1 cellular context compared by ENCODE assay signal in the genomic region with DNA sequence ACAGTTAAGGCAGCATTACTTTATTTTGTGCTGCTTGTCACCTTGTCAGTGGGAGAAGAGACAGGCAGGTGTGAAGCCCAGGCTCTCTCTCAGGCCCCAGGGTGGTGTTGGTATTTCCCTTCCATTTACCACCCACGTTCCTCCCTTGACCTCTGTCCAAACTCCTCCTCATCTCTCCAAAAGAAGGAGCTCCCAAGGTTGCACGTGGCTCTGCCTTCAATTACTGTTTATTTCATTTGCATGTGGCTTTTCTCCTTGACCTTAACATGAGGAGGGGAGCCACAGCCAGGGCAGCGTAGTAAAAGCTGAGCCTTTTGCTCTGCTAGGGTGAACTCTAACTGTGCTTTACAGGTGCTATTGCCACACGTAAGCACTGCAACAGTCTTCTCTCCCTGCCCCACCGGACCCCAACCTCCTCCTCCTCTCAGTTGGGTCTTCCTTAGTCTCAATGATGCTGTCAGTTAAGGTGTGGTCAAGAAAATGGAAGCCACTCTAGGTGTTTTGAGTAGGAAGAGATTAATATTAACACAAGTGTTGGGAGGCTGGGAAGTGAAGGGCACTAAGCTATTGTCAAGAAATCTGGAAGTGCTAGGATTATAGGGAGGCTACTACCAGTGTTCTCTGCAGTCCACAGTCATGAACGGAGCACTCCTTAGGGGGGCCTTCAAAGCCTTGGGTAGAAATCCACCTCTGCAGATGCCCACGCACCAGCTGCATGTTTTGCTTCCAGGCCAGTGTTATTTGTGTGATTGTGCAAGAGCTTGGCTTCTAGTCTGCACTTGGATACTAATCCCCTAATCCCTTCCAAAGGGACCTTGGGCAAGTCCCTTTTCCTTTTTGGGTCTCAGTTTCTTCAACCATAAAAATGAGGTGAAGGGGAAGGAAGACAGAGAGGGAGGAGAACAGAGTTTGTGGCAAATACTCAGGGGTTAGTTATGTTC.
TF ChIP-seq lines count a peak whose summit lies in the region.

No MANE protein-coding gene starts in this region.

TF ChIP-seq in HepG2, 621 proteins besides CTCF, POLR2A, EP300 and RAD21 (continues in another document):
- no peak for TF ChIP-seq CCDC6 (CRISPR knock-in tag; IDR thresholded peaks at IDR 0.05)
- TF ChIP-seq, protein P1, sequence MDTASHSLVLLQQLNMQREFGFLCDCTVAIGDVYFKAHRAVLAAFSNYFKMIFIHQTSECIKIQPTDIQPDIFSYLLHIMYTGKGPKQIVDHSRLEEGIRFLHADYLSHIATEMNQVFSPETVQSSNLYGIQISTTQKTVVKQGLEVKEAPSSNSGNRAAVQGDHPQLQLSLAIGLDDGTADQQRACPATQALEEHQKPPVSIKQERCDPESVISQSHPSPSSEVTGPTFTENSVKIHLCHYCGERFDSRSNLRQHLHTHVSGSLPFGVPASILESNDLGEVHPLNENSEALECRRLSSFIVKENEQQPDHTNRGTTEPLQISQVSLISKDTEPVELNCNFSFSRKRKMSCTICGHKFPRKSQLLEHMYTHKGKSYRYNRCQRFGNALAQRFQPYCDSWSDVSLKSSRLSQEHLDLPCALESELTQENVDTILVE (CRISPR knock-in tag; IDR thresholded peaks at IDR 0.05) = 0 out of 2 replicates have a peak, but pooled peaks have one; percentile 6
- no peak for TF ChIP-seq ZNF550 (CRISPR knock-in tag; IDR thresholded peaks at IDR 0.05; ENCODE audit: borderline replicate concordance)
- TF ChIP-seq ZMYM3 (CRISPR knock-in tag; IDR thresholded peaks at IDR 0.05) = no peak; the same call in 1 of the 2 replicates
- TF ChIP-seq CREM (IDR thresholded peaks at IDR 0.05) = no peak; the same call in 1 of the 2 replicates
- TF ChIP-seq CREM (CRISPR knock-in tag; IDR thresholded peaks at IDR 0.05) = no peak
- no peak for TF ChIP-seq ZSCAN12 (CRISPR knock-in tag; IDR thresholded peaks at IDR 0.05)
- no peak for TF ChIP-seq ATF7-NPFF (CRISPR knock-in tag; IDR thresholded peaks at IDR 0.05; ENCODE audit: low read depth)
- TF ChIP-seq, protein P2, sequence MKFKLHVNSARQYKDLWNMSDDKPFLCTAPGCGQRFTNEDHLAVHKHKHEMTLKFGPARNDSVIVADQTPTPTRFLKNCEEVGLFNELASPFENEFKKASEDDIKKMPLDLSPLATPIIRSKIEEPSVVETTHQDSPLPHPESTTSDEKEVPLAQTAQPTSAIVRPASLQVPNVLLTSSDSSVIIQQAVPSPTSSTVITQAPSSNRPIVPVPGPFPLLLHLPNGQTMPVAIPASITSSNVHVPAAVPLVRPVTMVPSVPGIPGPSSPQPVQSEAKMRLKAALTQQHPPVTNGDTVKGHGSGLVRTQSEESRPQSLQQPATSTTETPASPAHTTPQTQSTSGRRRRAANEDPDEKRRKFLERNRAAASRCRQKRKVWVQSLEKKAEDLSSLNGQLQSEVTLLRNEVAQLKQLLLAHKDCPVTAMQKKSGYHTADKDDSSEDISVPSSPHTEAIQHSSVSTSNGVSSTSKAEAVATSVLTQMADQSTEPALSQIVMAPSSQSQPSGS (CRISPR knock-in tag; IDR thresholded peaks at IDR 0.05) = 0 out of 2 replicates have a peak, but pooled peaks have one; percentile 31
- TF ChIP-seq TAF1 (CRISPR knock-in tag; IDR thresholded peaks at IDR 0.05) = no peak
- TF ChIP-seq, protein P3, sequence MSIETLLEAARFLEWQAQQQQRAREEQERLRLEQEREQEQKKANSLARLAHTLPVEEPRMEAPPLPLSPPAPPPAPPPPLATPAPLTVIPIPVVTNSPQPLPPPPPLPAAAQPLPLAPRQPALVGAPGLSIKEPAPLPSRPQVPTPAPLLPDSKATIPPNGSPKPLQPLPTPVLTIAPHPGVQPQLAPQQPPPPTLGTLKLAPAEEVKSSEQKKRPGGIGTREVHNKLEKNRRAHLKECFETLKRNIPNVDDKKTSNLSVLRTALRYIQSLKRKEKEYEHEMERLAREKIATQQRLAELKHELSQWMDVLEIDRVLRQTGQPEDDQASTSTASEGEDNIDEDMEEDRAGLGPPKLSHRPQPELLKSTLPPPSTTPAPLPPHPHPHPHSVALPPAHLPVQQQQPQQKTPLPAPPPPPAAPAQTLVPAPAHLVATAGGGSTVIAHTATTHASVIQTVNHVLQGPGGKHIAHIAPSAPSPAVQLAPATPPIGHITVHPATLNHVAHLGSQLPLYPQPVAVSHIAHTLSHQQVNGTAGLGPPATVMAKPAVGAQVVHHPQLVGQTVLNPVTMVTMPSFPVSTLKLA (IDR thresholded peaks at IDR 0.05) = peak; percentile 36; the same call in 1 of the 2 replicates
- TF ChIP-seq, protein P4, sequence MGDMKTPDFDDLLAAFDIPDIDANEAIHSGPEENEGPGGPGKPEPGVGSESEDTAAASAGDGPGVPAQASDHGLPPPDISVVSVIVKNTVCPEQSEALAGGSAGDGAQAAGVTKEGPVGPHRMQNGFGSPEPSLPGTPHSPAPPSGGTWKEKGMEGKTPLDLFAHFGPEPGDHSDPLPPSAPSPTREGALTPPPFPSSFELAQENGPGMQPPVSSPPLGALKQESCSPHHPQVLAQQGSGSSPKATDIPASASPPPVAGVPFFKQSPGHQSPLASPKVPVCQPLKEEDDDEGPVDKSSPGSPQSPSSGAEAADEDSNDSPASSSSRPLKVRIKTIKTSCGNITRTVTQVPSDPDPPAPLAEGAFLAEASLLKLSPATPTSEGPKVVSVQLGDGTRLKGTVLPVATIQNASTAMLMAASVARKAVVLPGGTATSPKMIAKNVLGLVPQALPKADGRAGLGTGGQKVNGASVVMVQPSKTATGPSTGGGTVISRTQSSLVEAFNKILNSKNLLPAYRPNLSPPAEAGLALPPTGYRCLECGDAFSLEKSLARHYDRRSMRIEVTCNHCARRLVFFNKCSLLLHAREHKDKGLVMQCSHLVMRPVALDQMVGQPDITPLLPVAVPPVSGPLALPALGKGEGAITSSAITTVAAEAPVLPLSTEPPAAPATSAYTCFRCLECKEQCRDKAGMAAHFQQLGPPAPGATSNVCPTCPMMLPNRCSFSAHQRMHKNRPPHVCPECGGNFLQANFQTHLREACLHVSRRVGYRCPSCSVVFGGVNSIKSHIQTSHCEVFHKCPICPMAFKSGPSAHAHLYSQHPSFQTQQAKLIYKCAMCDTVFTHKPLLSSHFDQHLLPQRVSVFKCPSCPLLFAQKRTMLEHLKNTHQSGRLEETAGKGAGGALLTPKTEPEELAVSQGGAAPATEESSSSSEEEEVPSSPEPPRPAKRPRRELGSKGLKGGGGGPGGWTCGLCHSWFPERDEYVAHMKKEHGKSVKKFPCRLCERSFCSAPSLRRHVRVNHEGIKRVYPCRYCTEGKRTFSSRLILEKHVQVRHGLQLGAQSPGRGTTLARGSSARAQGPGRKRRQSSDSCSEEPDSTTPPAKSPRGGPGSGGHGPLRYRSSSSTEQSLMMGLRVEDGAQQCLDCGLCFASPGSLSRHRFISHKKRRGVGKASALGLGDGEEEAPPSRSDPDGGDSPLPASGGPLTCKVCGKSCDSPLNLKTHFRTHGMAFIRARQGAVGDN (CRISPR knock-in tag; IDR thresholded peaks at IDR 0.05) = no peak; the same call in 1 of the 2 replicates
- TF ChIP-seq NFKBIZ (CRISPR knock-in tag; IDR thresholded peaks at IDR 0.05) = 0 out of 2 replicates have a peak, but pooled peaks have one; percentile 53
- TF ChIP-seq, protein P5, sequence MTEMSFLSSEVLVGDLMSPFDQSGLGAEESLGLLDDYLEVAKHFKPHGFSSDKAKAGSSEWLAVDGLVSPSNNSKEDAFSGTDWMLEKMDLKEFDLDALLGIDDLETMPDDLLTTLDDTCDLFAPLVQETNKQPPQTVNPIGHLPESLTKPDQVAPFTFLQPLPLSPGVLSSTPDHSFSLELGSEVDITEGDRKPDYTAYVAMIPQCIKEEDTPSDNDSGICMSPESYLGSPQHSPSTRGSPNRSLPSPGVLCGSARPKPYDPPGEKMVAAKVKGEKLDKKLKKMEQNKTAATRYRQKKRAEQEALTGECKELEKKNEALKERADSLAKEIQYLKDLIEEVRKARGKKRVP (CRISPR knock-in tag; IDR thresholded peaks at IDR 0.05) = 0 out of 4 replicates have a peak, but pooled peaks of 1 of the 2 experiments have one; percentile 17
- TF ChIP-seq, protein P6, sequence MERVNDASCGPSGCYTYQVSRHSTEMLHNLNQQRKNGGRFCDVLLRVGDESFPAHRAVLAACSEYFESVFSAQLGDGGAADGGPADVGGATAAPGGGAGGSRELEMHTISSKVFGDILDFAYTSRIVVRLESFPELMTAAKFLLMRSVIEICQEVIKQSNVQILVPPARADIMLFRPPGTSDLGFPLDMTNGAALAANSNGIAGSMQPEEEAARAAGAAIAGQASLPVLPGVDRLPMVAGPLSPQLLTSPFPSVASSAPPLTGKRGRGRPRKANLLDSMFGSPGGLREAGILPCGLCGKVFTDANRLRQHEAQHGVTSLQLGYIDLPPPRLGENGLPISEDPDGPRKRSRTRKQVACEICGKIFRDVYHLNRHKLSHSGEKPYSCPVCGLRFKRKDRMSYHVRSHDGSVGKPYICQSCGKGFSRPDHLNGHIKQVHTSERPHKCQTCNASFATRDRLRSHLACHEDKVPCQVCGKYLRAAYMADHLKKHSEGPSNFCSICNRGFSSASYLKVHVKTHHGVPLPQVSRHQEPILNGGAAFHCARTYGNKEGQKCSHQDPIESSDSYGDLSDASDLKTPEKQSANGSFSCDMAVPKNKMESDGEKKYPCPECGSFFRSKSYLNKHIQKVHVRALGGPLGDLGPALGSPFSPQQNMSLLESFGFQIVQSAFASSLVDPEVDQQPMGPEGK (CRISPR knock-in tag; IDR thresholded peaks at IDR 0.05) = peak; percentile 32; the same call in 1 of the 2 replicates
- no peak for TF ChIP-seq ASH2L (IDR thresholded peaks at IDR 0.05; ENCODE audit: insufficient read length, low read depth, low read length)
- no peak for TF ChIP-seq ZNF460 (CRISPR knock-in tag; IDR thresholded peaks at IDR 0.05; ENCODE audit: borderline replicate concordance)
- TF ChIP-seq, protein P7, sequence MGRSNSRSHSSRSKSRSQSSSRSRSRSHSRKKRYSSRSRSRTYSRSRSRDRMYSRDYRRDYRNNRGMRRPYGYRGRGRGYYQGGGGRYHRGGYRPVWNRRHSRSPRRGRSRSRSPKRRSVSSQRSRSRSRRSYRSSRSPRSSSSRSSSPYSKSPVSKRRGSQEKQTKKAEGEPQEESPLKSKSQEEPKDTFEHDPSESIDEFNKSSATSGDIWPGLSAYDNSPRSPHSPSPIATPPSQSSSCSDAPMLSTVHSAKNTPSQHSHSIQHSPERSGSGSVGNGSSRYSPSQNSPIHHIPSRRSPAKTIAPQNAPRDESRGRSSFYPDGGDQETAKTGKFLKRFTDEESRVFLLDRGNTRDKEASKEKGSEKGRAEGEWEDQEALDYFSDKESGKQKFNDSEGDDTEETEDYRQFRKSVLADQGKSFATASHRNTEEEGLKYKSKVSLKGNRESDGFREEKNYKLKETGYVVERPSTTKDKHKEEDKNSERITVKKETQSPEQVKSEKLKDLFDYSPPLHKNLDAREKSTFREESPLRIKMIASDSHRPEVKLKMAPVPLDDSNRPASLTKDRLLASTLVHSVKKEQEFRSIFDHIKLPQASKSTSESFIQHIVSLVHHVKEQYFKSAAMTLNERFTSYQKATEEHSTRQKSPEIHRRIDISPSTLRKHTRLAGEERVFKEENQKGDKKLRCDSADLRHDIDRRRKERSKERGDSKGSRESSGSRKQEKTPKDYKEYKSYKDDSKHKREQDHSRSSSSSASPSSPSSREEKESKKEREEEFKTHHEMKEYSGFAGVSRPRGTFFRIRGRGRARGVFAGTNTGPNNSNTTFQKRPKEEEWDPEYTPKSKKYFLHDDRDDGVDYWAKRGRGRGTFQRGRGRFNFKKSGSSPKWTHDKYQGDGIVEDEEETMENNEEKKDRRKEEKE (IDR thresholded peaks at IDR 0.05) = no peak
- TF ChIP-seq SOX13 (IDR thresholded peaks at IDR 0.05) = no peak
- peak in 1 of 2 experiments; percentile 69; a peak in 2 of 4 replicates for TF ChIP-seq SOX13 (CRISPR knock-in tag; conservative IDR thresholded peaks at IDR 0.05 in 1 of 2, IDR thresholded peaks at IDR 0.05 in 1 of 2)
- 0 out of 2 replicates have a peak, but pooled peaks have one; percentile 38 for TF ChIP-seq MTF2 (CRISPR knock-in tag; IDR thresholded peaks at IDR 0.05; ENCODE audit: borderline replicate concordance)
- no peak for TF ChIP-seq MTA1 (CRISPR knock-in tag; IDR thresholded peaks at IDR 0.05; ENCODE audit: borderline replicate concordance)
- no peak for TF ChIP-seq CENPX (CRISPR knock-in tag; IDR thresholded peaks at IDR 0.05)
- no peak for TF ChIP-seq SMAD1 (CRISPR knock-in tag; IDR thresholded peaks at IDR 0.05; ENCODE audit: borderline replicate concordance, low read depth)
- TF ChIP-seq, protein P8, sequence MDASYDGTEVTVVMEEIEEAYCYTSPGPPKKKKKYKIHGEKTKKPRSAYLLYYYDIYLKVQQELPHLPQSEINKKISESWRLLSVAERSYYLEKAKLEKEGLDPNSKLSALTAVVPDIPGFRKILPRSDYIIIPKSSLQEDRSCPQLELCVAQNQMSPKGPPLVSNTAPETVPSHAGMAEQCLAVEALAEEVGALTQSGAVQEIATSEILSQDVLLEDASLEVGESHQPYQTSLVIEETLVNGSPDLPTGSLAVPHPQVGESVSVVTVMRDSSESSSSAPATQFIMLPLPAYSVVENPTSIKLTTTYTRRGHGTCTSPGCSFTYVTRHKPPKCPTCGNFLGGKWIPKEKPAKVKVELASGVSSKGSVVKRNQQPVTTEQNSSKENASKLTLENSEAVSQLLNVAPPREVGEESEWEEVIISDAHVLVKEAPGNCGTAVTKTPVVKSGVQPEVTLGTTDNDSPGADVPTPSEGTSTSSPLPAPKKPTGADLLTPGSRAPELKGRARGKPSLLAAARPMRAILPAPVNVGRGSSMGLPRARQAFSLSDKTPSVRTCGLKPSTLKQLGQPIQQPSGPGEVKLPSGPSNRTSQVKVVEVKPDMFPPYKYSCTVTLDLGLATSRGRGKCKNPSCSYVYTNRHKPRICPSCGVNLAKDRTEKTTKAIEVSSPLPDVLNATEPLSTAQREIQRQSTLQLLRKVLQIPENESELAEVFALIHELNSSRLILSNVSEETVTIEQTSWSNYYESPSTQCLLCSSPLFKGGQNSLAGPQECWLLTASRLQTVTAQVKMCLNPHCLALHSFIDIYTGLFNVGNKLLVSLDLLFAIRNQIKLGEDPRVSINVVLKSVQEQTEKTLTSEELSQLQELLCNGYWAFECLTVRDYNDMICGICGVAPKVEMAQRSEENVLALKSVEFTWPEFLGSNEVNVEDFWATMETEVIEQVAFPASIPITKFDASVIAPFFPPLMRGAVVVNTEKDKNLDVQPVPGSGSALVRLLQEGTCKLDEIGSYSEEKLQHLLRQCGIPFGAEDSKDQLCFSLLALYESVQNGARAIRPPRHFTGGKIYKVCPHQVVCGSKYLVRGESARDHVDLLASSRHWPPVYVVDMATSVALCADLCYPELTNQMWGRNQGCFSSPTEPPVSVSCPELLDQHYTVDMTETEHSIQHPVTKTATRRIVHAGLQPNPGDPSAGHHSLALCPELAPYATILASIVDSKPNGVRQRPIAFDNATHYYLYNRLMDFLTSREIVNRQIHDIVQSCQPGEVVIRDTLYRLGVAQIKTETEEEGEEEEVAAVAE (CRISPR knock-in tag; IDR thresholded peaks at IDR 0.05; ENCODE audit: borderline replicate concordance) = no peak; the same call in 1 of the 2 replicates
- TF ChIP-seq NFIC (IDR thresholded peaks at IDR 0.05; ENCODE audit: low read length) = peak; percentile 42; the same call in 1 of the 2 replicates
- no peak for TF ChIP-seq RNF2 (conservative IDR thresholded peaks at IDR 0.05; ENCODE audit: low read depth)
- 0 out of 2 replicates have a peak, but pooled peaks have one; percentile 35 for TF ChIP-seq ZFP90 (CRISPR knock-in tag; IDR thresholded peaks at IDR 0.05; ENCODE audit: borderline replicate concordance)
- peak; percentile 63; the same call in 1 of the 2 replicates for TF ChIP-seq NCOA2 (CRISPR knock-in tag; IDR thresholded peaks at IDR 0.05)
- TF ChIP-seq FOSL1 (CRISPR knock-in tag; IDR thresholded peaks at IDR 0.05; ENCODE audit: borderline replicate concordance) = no peak
- no peak for TF ChIP-seq ZNF558 (CRISPR knock-in tag; IDR thresholded peaks at IDR 0.05; ENCODE audit: borderline replicate concordance)
